6 cellular contexts compared by ENCODE assay signal in genomic region chr5:1283729-1284041, GRCh38. TPM values are rescaled to one million over a fixed set of nuclear protein-coding genes. Genes with fewer than 3 reads are reported as not detected.
"Had no signal": no experiment of that assay in that cellular context is flagged by ENCODE, and none has a peak within 500 bp of the region (broad histone marks: within the 10 kb centered on the region; RNA-seq: fewer than 3 reads in every experiment).

No MANE protein-coding gene starts in this region.

RNA-seq across cellular contexts. Expression of gene SLC6A18, which starts 58.5 kb away (rescaled TPM):
- total RNA-seq: activated CD8-positive, alpha-beta memory T cell treated with anti-CD3 and anti-CD28 coated beads, Interleukin-2, amount 10 ng/mL, durations not matched to agents 7 days and 5 days; activated CD8-positive, alpha-beta T cell treated with anti-CD3 and anti-CD28 coated beads, Interleukin-2, amount 10 ng/mL, durations not matched to agents 7 days and 5 days; activated T-helper 17 cell treated with anti-CD3 and anti-CD28 coated beads, Interleukin-2, amount 50 U/mL, for 72 hours; astrocyte; SJSA1; T-helper 1 cell treated with Interleukin-12 subunit alpha and Interleukin-12 subunit beta and Interleukin-4 antibody, amounts not matched to agents 30 ng/mL and 1 ng/mL, for 36 hours had no signal
